Comparison of ENCODE assay signal across 18 cellular contexts in the genomic region with DNA sequence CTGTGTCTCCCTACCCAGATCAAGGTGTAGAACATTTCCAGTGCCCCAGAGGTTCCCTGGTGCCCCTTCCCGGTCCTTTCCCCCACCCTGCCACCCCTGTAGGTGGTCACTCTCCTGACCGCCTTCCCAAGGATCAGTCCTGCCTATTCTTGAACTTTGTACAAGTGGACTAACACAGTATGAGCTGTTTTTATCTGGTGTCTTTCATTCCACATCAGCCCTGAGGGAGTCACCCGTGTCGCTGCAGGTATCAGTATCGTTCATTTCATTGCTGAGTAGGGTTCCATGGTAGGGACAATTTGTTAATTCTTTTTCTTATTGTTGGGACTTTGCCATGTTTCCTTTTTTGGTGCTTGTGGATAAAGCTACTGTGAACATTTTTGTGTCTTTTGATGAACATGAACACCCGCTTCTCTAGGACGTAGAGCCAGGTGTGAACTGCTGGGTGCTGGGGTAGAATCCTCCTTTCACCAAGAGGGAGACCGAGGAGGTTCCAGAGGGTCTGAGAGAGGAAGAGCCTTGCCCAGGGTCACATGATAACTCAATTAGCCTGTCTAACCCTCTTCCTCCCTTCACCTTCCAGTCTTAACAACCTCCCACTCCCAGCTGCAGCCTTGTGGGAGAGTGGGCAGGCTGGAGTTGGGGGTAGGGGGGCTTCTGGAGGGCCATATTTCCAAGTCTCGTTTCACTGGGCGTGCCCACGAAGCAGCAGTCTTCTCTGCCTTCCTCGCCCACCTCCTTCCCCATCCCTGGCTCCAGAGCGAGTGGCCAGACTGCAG. TPM values are rescaled to one million over a fixed set of nuclear protein-coding genes. Genes with fewer than 3 reads are reported as not detected.
"Had no signal": no experiment of that assay in that cellular context is flagged by ENCODE, and none has a peak within 500 bp of the region (broad histone marks: within the 10 kb centered on the region; RNA-seq: fewer than 3 reads in every experiment).

No MANE protein-coding gene starts in this region.

- FAIRE-seq: astrocyte, bronchial epithelial cell had no signal

- DNase-seq: activated CD4-positive, alpha-beta T cell treated with anti-CD3 and anti-CD28 coated beads, Interleukin-2, amount 50 U/mL, for 1 hour; activated naive CD4-positive, alpha-beta T cell treated with anti-CD3 and anti-CD28 coated beads for 36 hours; islet precursor cell; left lung; mucosa of descending colon; retina; stimulated activated CD4-positive, alpha-beta T cell treated with anti-CD3 and anti-CD28 coated beads, Interleukin-4, amount 100 ng/mL, for 24 hours; stimulated activated naive CD4-positive, alpha-beta T cell; SW 1271; transverse colon had no signal

- H2AFZ ChIP-seq: hepatocyte had no signal

- H3K36me3 ChIP-seq: left lung, transverse colon had no signal

- H3K27ac ChIP-seq: hepatocyte had no signal

- H3K4me3 ChIP-seq: hepatocyte, left lung, mucosa of descending colon, transverse colon had no signal

- H3K27me3 ChIP-seq: hepatocyte, left lung, transverse colon had no signal

- H3K4me2 ChIP-seq: hepatocyte had no signal

- H3K9me3 ChIP-seq: left lung, mucosa of descending colon, transverse colon had no signal

- H3K79me2 ChIP-seq: hepatocyte had no signal

RNA-seq across cellular contexts. Expression of a gene that starts 18.0 kb away (rescaled TPM):
- total RNA-seq: bronchial epithelial cell; naive thymus-derived CD8-positive, alpha-beta T cell had no signal

RNA-seq across cellular contexts. Expression of a gene that starts 55.0 kb away (rescaled TPM):
- total RNA-seq: activated naive CD4-positive, alpha-beta T cell treated with anti-CD3 and anti-CD28 coated beads for 36 hours; activated T-helper 2 cell treated with anti-CD3 and anti-CD28 coated beads, Interferon-gamma antibody, Interleukin-2, Interleukin-4, amounts not matched to agents 10 μg/mL and 5 μg/mL and 100 μg/mL, durations not matched to agents 14 hours and 24 hours and 36 hours; astrocyte; chondrocyte; dermis microvascular lymphatic vessel endothelial cell; hepatocyte; left lung; mucosa of descending colon; naive thymus-derived CD8-positive, alpha-beta T cell; subcutaneous adipose tissue; transverse colon had no signal
- polyA plus RNA-seq: hepatocyte; naive thymus-derived CD8-positive, alpha-beta T cell had no signal
